1 cellular context compared by ENCODE assay signal in genomic region chr10:99540339-99540672, GRCh38.
TF ChIP-seq lines count a peak whose summit lies in the region.

No MANE protein-coding gene starts in this region.

TF ChIP-seq in SK-N-SH treated with all-trans-retinoic acid at 6 μM for 48 hours, 23 proteins besides CTCF, POLR2A, EP300 and RAD21 (continued from another document):
- TF ChIP-seq CREB5 (CRISPR knock-in tag; IDR thresholded peaks at IDR 0.05; ENCODE audit: low read depth) = no peak
- TF ChIP-seq ZFP3 (CRISPR knock-in tag; IDR thresholded peaks at IDR 0.05) = no peak
- TF ChIP-seq TOX (CRISPR knock-in tag; IDR thresholded peaks at IDR 0.05; ENCODE audit: borderline replicate concordance) = no peak
- TF ChIP-seq ZNF565 (CRISPR knock-in tag; conservative IDR thresholded peaks at IDR 0.05; ENCODE audit: low read depth) = no peak
- no peak for TF ChIP-seq ZNF70 (CRISPR knock-in tag; IDR thresholded peaks at IDR 0.05)
- no peak for TF ChIP-seq RARB (CRISPR knock-in tag; IDR thresholded peaks at IDR 0.05)
TF ChIP-seq in SK-N-SH treated with all-trans-retinoic acid at 6 μM for 48 hours: peak in this region for 0.
